In the genomic region with DNA sequence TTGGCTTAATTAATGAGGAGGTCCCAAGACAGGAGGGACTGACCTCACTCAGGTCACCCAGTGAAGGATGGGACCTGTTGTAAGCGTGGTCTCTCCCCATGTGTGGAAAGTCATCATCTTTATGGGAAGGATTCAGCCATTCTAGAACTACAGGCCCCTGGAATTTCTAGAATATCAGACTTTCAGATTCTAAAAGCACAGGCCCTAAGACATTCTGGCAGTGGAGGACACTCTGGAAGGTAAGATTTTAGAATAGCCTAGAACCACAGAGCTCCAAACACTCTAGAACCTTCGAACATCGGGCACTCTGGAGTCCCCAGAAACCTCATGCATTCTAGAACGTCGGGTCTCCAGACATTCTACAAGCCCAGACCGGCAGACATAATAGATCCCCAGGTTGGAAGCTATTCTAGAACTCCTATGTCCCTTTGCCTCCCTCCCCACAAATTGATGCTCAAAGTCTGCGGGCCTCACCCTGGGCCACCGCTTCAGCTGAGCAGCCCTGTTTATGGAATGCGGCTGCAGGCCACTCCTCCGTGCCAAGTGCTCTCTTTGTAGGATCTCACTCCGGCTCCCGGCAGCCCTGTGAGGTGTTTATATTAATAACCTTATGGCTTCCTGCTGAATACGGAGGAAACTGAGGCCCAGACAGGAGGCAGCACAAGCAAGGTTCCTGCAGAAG, we compare ENCODE assay signal across 9 cellular contexts. TPM values are rescaled to one million over a fixed set of nuclear protein-coding genes. Genes with fewer than 3 reads are reported as not detected.
DNase-seq lines count a peak whose midpoint lies in the region; ATAC-seq and TF ChIP-seq lines count a peak whose summit lies in the region.
"Had no signal": no experiment of that assay in that cellular context is flagged by ENCODE, and none has a peak within 500 bp of the region (broad histone marks: within the 10 kb centered on the region; RNA-seq: fewer than 3 reads in every experiment).

No MANE protein-coding gene starts in this region.

- H3K4me2 ChIP-seq in Karpas-422 (ENCODE audit: low read depth, low read length, poor library complexity, severe bottlenecking): peak overlapping the region; percentile 65

- no peak overlapping the region for H3K27ac Mint-ChIP-seq in chondrocyte (ENCODE audit: unreplicated experiment)

- peaks cover 11% of the 10 kb centered on the region for H3K27me3 Mint-ChIP-seq in chondrocyte (ENCODE audit: low read depth)

- H3K4me1 Mint-ChIP-seq in chondrocyte (ENCODE audit: low read depth): peaks cover 13% of the 10 kb centered on the region

- H3K9me3 Mint-ChIP-seq in chondrocyte (ENCODE audit: low read depth): no peaks in the 10 kb centered on the region

- H3K4me3 Mint-ChIP-seq in chondrocyte (ENCODE audit: unreplicated experiment): peak overlapping the region; percentile 74

- H3K79me2 ChIP-seq in Karpas-422 (ENCODE audit: low read length): no peaks in the 10 kb centered on the region

- H3K27ac ChIP-seq in C4-2B (peak overlapping the region; percentile 100), Karpas-422 (ENCODE audit: low read length) (no peak overlapping the region)

- DNase-seq in Karpas-422 (no peak), chondrocyte (ENCODE audit: low spot score) (peak; percentile 75), mucosa of descending colon (peak in 2 of 3 donors; percentile 58 to 70), kidney glomerular epithelial cell (lab: John Stamatoyannopoulos, UW) (no peak), cerebellar nuclear complex (lab: John Stamatoyannopoulos, UW) (no peak), putamen (ENCODE audit: low spot score) (no peak)

- peak overlapping the region; percentile 51 for H3K9ac ChIP-seq in Karpas-422 (ENCODE audit: low read length)

- H3K9me3 ChIP-seq in Karpas-422 (ENCODE audit: low read length) (no peaks in the 10 kb centered on the region), mucosa of descending colon (no peaks in the 10 kb centered on the region)

- peak overlapping the region; percentile 81; the same call in 1 of the 2 replicates for H2AFZ ChIP-seq in Karpas-422 (ENCODE audit: low read length)

- intact Hi-C loops in mucosa of descending colon (cut with DNase I, micrococcal nuclease): no loop called here

- peak overlapping the region; percentile 60 for H3K4me3 ChIP-seq in Karpas-422 (ENCODE audit: low read length)
- H3K4me3 ChIP-seq in mucosa of descending colon: peak overlapping the region; percentile 22

- no peaks in the 10 kb centered on the region for H3K9me2 ChIP-seq in Karpas-422 (replicated peaks; ENCODE audit: insufficient read depth, low read length)

- H3K36me3 ChIP-seq in Karpas-422 (ENCODE audit: insufficient read depth, low read length): no peaks in the 10 kb centered on the region
- H3K36me3 ChIP-seq in mucosa of descending colon (ENCODE audit: low read depth): no peaks in the 10 kb centered on the region

- no peaks in the 10 kb centered on the region for H3K36me3 Mint-ChIP-seq in chondrocyte (ENCODE audit: low read depth)

- H4K20me1 ChIP-seq in Karpas-422 (ENCODE audit: insufficient read depth, low read depth, low read length): no peaks in the 10 kb centered on the region

- no peaks in the 10 kb centered on the region for H3K27me3 ChIP-seq in Karpas-422 (ENCODE audit: low read length)

- ATAC-seq in mucosa of descending colon (peak; percentile 67), HG02852 (IDR thresholded peaks at IDR 0.05; ENCODE audit: unreplicated experiment) (no peak)

- TF ChIP-seq CTCF in C4-2B (conservative IDR thresholded peaks at IDR 0.05): no peak
- no peak for TF ChIP-seq CTCF in chondrocyte (IDR thresholded peaks at IDR 0.05)
- TF ChIP-seq CTCF in mucosa of descending colon (IDR thresholded peaks at IDR 0.05): no peak

- peaks cover 8% of the 10 kb centered on the region for H3K4me1 ChIP-seq in Karpas-422 (ENCODE audit: low read length)
- H3K4me1 ChIP-seq in mucosa of descending colon (ENCODE audit: low read depth): peaks cover 7% of the 10 kb centered on the region

RNA-seq across cellular contexts. Expression of gene KLK15, which starts 1.9 kb away (rescaled TPM):
- not detected in 2 replicates for total RNA-seq in Karpas-422 (2014; rRNA removed; shearing (Covaris generic); ENCODE audit: low replicate concordance)
- not detected in 3 replicates for total RNA-seq in chondrocyte
- 1 to 10 TPM in 2 of 3 donors, under 1 TPM in 1; 0.92 to 3.3 (median 2.3) TPM for total RNA-seq in mucosa of descending colon
- total RNA-seq: pulmonary artery endothelial cell had no signal

RNA-seq across cellular contexts. Expression of gene KLK1, which starts 11.7 kb away (rescaled TPM):
- not detected in 2 replicates for total RNA-seq in Karpas-422 (2014; rRNA removed; shearing (Covaris generic); ENCODE audit: low replicate concordance)
- total RNA-seq in chondrocyte: not detected in 3 replicates
- total RNA-seq in mucosa of descending colon: 100 to 1,000 TPM in 1 of 3 donors, 10 to 100 TPM in 2; 29.3 to 130 (median 80.6) TPM
- total RNA-seq: pulmonary artery endothelial cell had no signal

RNA-seq across cellular contexts. Expression of gene KLK3, which starts 19.5 kb away (rescaled TPM):
- total RNA-seq in Karpas-422 (2014; rRNA removed; shearing (Covaris generic); ENCODE audit: low replicate concordance): not detected in 2 replicates
- total RNA-seq in chondrocyte (not detected in 3 replicates), mucosa of descending colon (1 to 10 TPM; 3.7 to 9.0 (median 4.8) TPM)
- total RNA-seq: pulmonary artery endothelial cell had no signal

RNA-seq across cellular contexts. Expression of gene KLK2, which starts 38.0 kb away (rescaled TPM):
- total RNA-seq in Karpas-422 (2014; rRNA removed; shearing (Covaris generic); ENCODE audit: low replicate concordance): 0.11 and 1.8 TPM in 2 replicates
- total RNA-seq in chondrocyte (not detected in 3 replicates), mucosa of descending colon (under 1 TPM in 1 of 3 donors, not detected in 2; 0.43 TPM)
- total RNA-seq: pulmonary artery endothelial cell had no signal

RNA-seq across cellular contexts. Expression of gene ACP4, which starts 45.0 kb away (rescaled TPM):
- not detected in 2 replicates for total RNA-seq in Karpas-422 (2014; rRNA removed; shearing (Covaris generic); ENCODE audit: low replicate concordance)
- total RNA-seq in chondrocyte: not detected in 3 replicates
- total RNA-seq in mucosa of descending colon: not detected
- total RNA-seq: pulmonary artery endothelial cell had no signal

Comparison
In these comparisons a context has a peak if more than half of its experiments do, and no peak if none do; other contexts are left out.
1. DNase-seq: peak in chondrocyte (single experiment) and mucosa of descending colon (2 of 3); none in Karpas-422 (single experiment), kidney glomerular epithelial cell (single experiment), cerebellar nuclear complex (0 of 2) and putamen (single experiment).
2. RNA of gene KLK1, which starts 11.7 kb away (total RNA-seq): 29.3 to 130 TPM in mucosa of descending colon; not detected in Karpas-422 and not detected in chondrocyte; every median in the first group is over 10 times any median in the second.